In genomic region chr9:4630836-4631235, GRCh38 we compare ENCODE assay signal across 1 cellular context.
TF ChIP-seq lines count a peak whose summit lies in the region.

No MANE protein-coding gene starts in this region.

TF ChIP-seq in endothelial cell of umbilical vein, 7 proteins besides CTCF, POLR2A, EP300 and RAD21:
- no peak for TF ChIP-seq POLR2AphosphoS5 (IDR thresholded peaks at IDR 0.05; ENCODE audit: insufficient read depth, low read depth, low read length)
- TF ChIP-seq FOS (IDR thresholded peaks at IDR 0.05; ENCODE audit: borderline replicate concordance, insufficient read depth, low read length), result no peak
- no peak for TF ChIP-seq MAX (IDR thresholded peaks at IDR 0.05; ENCODE audit: insufficient read depth, insufficient read length)
- TF ChIP-seq GATA2 (IDR thresholded peaks at IDR 0.05; ENCODE audit: insufficient read depth, insufficient read length, low read depth, low read length), result no peak
- TF ChIP-seq JUN (IDR thresholded peaks at IDR 0.05; ENCODE audit: borderline replicate concordance, insufficient read depth, insufficient read length, low read depth), result no peak
- no peak for TF ChIP-seq MYC (IDR thresholded peaks at IDR 0.05; ENCODE audit: low read depth, low read length)
- TF ChIP-seq EZH2 (IDR thresholded peaks at IDR 0.05; ENCODE audit: borderline replicate concordance, low read depth, low read length, severe bottlenecking), result no peak
